Comparison of ENCODE assay signal across 24 cellular contexts in the genomic region with DNA sequence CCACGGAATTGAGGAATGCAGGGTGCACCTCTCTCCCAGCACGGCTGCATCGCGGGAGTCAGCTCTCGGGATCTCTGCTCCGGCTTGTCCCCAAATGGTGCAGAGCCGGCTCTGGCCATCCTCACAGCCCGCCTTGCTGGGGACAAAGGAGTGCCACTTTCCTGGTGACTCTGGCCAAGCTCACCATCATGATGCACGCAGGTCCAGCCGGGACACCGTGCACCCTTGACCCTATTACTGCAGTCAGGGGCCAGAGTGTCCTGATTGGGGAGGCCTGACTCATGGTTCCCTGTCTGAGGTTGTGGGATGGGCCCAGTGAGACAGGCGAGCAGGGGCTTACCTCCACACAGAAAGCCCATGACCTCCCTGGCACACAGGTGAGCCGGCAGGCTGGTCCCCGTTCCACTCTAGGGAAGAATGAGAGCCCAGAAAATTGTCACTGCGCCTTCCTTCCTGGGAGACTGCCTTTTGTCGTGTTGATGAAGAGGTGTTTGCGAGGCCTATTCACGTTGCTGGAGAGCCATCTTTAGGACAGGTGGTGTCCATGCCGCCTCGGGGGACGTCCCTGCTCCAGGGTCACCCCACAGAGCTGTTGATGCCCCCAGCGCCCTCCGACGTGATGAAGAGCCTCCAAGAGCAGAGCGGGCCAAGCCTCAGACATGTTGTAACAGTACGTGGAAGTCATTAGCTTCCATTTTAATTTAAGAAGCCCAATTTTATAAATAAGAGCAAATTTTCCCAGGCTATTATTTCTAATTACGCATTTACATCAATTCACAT. TPM values are rescaled to one million over a fixed set of nuclear protein-coding genes. Genes with fewer than 3 reads are reported as not detected.
DNase-seq lines count a peak whose midpoint lies in the region; ATAC-seq, FAIRE-seq and TF ChIP-seq lines count a peak whose summit lies in the region.
"Had no signal": no experiment of that assay in that cellular context is flagged by ENCODE, and none has a peak within 500 bp of the region (broad histone marks: within the 10 kb centered on the region; RNA-seq: fewer than 3 reads in every experiment).

No MANE protein-coding gene starts in this region.

- no peak overlapping the region for H4K91ac ChIP-seq in H9 (ENCODE audit: insufficient read length, low read depth, low read length)

- H2BK5ac ChIP-seq in H9 (ENCODE audit: insufficient read length, low read length) (no peak overlapping the region), mesendoderm (ENCODE audit: low read length) (no peak overlapping the region)

- TF ChIP-seq CTCF in H9 (conservative IDR thresholded peaks at IDR 0.05), result no peak
- no peak for TF ChIP-seq CTCF in WTC11 (IDR thresholded peaks at IDR 0.05)
- TF ChIP-seq CTCF in kidney (IDR thresholded peaks at IDR 0.05; ENCODE audit: borderline replicate concordance, extremely low read depth, insufficient read depth), result no peak
- TF ChIP-seq CTCF in sigmoid colon (IDR thresholded peaks at IDR 0.05), result no peak

- H3K9me3 Mint-ChIP-seq in H9 (no peaks in the 10 kb centered on the region; a peak in 2 of 5 replicates), WTC11 (peaks cover 6% of the 10 kb centered on the region)
- H3K9me3 Mint-ChIP-seq: CD8-positive, alpha-beta memory T cell had no signal

- no peaks in the 10 kb centered on the region for H4K20me1 ChIP-seq in H9 (ENCODE audit: control insufficient read depth, insufficient read depth, insufficient read length)

- no peak overlapping the region for H2BK15ac ChIP-seq in H9 (ENCODE audit: low read depth, low read length)
- no peak overlapping the region for H2BK15ac ChIP-seq in mesendoderm (replicated peaks; ENCODE audit: low read depth)

- peak; percentile 41 for DNase-seq in H9
- no peak for DNase-seq in WTC11 (ENCODE audit: low spot score)
- DNase-seq in kidney, result peak; percentile 44
- peak; percentile 56 for DNase-seq in sigmoid colon
- DNase-seq in SKM-1 (lab: John Stamatoyannopoulos, UW; ENCODE audit: unreplicated experiment), result no peak
- no peak for DNase-seq in KG1 (lab: John Stamatoyannopoulos, UW)
- DNase-seq in HCEC 1CT, result no peak
- no peak for DNase-seq in mesendoderm
- DNase-seq: C1 segment of cervical spinal cord; CD8-positive, alpha-beta memory T cell; Kasumi-1; MM.1S; NCI-H1092; NCI-H2081; NCI-H510A; NCI-H774; Right ventricle myocardium superior had no signal

- H3K9ac ChIP-seq in H9 (ENCODE audit: extremely low read depth, insufficient read length, low read length) (no peak overlapping the region), kidney (ENCODE audit: low read length in 2 of 2) (no peak overlapping the region), mesendoderm (ENCODE audit: low read length) (no peak overlapping the region)

- TF ChIP-seq POLR2A in sigmoid colon (IDR thresholded peaks at IDR 0.05), result no peak

- H3K79me1 ChIP-seq in H9 (ENCODE audit: insufficient read depth, low read depth, low read length, poor library complexity, severe bottlenecking) (no peaks in the 10 kb centered on the region), mesendoderm (ENCODE audit: low read length) (no peaks in the 10 kb centered on the region)

- intact Hi-C loops in kidney (cut with DNase I) (no loop called here), sigmoid colon (cut with DNase I) (no loop called here)

- TF ChIP-seq EP300 in sigmoid colon (IDR thresholded peaks at IDR 0.05), result no peak

- H3K56ac ChIP-seq in H9 (ENCODE audit: insufficient read length, low read depth, low read length) (no peak overlapping the region), mesendoderm (ENCODE audit: low read length) (no peak overlapping the region)

- WGBS in H9 (ENCODE audit: extremely low coverage, insufficient read length, low lambda C conversion rate), result no CpG with 5 or more reads among the region's 27 CpGs
- WGBS in sigmoid colon, 2 donors, result 85 to 86% methylated on average over 27 of the region's 27 CpGs
- WGBS in mesendoderm (ENCODE audit: extremely low coverage, insufficient coverage, low lambda C conversion rate), result no CpG with 5 or more reads among the region's 27 CpGs

- peak; percentile 28 for ATAC-seq in WTC11
- ATAC-seq: HCT116 had no signal

- peaks cover 14% of the 10 kb centered on the region for H3K27me3 Mint-ChIP-seq in H9 (ENCODE audit: low read depth)
- peaks cover 7% of the 10 kb centered on the region; the same call in 1 of the 2 replicates for H3K27me3 Mint-ChIP-seq in WTC11 (ENCODE audit: low read depth)
- H3K27me3 Mint-ChIP-seq: IgD-negative memory B cell had no signal

- H3K23me2 ChIP-seq in H9 (ENCODE audit: insufficient read length, low read depth, low read length, poor library complexity, severe bottlenecking), result no peaks in the 10 kb centered on the region

- H2BK120ac ChIP-seq in H9 (ENCODE audit: low read depth, low read length, poor library complexity, severe bottlenecking), result no peak overlapping the region
- no peak overlapping the region for H2BK120ac ChIP-seq in mesendoderm (ENCODE audit: low read depth, low read length)

- H3K23ac ChIP-seq in H9 (ENCODE audit: insufficient read length, low read depth, low read length) (no peak overlapping the region), mesendoderm (ENCODE audit: low read length) (no peak overlapping the region)

- H2BK20ac ChIP-seq in H9 (ENCODE audit: low read depth, low read length, poor library complexity, severe bottlenecking), result no peak overlapping the region

- H3K27ac ChIP-seq in H9 (ENCODE audit: insufficient read length, low read depth, low read length), result no peak overlapping the region
- H3K27ac ChIP-seq in kidney (ENCODE audit: low read depth in 2 of 2, low read length in 2 of 2), result no peak overlapping the region
- no peak overlapping the region for H3K27ac ChIP-seq in sigmoid colon
- no peak overlapping the region for H3K27ac ChIP-seq in mesendoderm (ENCODE audit: low read depth, low read length)

- no peak for FAIRE-seq in kidney (lab: Jason Lieb, UNC)
- FAIRE-seq: D721Med, GM12892, HTR-8/SVneo, RCC 7860 had no signal

- H3K4me1 ChIP-seq in H9 (ENCODE audit: insufficient read depth, low read length) (no peaks in the 10 kb centered on the region; the same call in 1 of the 2 replicates), kidney (ENCODE audit: control insufficient read depth in 1 of 2, insufficient read depth in 1 of 2, low read depth in 1 of 2, low read length in 2 of 2) (no peaks in the 10 kb centered on the region), sigmoid colon (no peaks in the 10 kb centered on the region), mesendoderm (ENCODE audit: control insufficient read depth, low read depth, low read length) (no peaks in the 10 kb centered on the region)

- no peak overlapping the region for H3K14ac ChIP-seq in H9 (ENCODE audit: insufficient read depth, low read length)

- H3K36me3 Mint-ChIP-seq in H9 (ENCODE audit: insufficient read depth in 1 of 3, low read depth in 3 of 3) (no peaks in the 10 kb centered on the region), WTC11 (no peaks in the 10 kb centered on the region)
- H3K36me3 Mint-ChIP-seq: CD8-positive, alpha-beta memory T cell; IgD-negative memory B cell had no signal

- no peaks in the 10 kb centered on the region for H3K36me3 ChIP-seq in kidney (ENCODE audit: control insufficient read depth in 1 of 2, insufficient read depth in 2 of 2, low read length in 2 of 2)
- H3K36me3 ChIP-seq in sigmoid colon, result no peaks in the 10 kb centered on the region
- H3K36me3 ChIP-seq in mesendoderm (ENCODE audit: control insufficient read depth, insufficient read depth, low read length), result no peaks in the 10 kb centered on the region

- H2BK12ac ChIP-seq in H9 (ENCODE audit: insufficient read length, low read depth, low read length), result no peak overlapping the region

- CTCF ChIA-PET in WTC11 (lab: Charles Lee), result interaction anchor here (0.8 to 1.6 kb wide), 4 partner anchors 15 to 29 kb away, joined by 3 to 5 read pairs (median 4); no protein-coding TSS in a partner anchor

- H3K4me3 ChIP-seq in kidney (ENCODE audit: low read length in 2 of 2) (no peak overlapping the region), sigmoid colon (no peak overlapping the region), mesendoderm (ENCODE audit: low read length) (no peak overlapping the region)

- H4K5ac ChIP-seq in H9 (ENCODE audit: insufficient read length, low read depth, low read length), result no peak overlapping the region
- H4K5ac ChIP-seq in mesendoderm (ENCODE audit: low read length), result no peak overlapping the region

- H3K4me2 ChIP-seq in H9 (ENCODE audit: insufficient read depth, insufficient read length, low read length) (no peak overlapping the region), mesendoderm (ENCODE audit: low read length) (no peak overlapping the region)

- no peak overlapping the region for H3K18ac ChIP-seq in H9 (ENCODE audit: insufficient read length, low read depth, low read length)
- no peak overlapping the region for H3K18ac ChIP-seq in mesendoderm (ENCODE audit: low read length)

- H3K4ac ChIP-seq in H9 (ENCODE audit: low read depth, low read length), result no peak overlapping the region
- H3K4ac ChIP-seq in mesendoderm (ENCODE audit: low read depth, low read length), result no peak overlapping the region

- H4K8ac ChIP-seq in H9 (replicated peaks; ENCODE audit: insufficient read length, low read depth, low read length) (no peak overlapping the region), mesendoderm (ENCODE audit: low read depth, low read length) (no peak overlapping the region)

- H3K4me1 Mint-ChIP-seq in H9, result peaks cover 10 to 11% of the 10 kb centered on the region in 2 experiments
- peaks cover 9% of the 10 kb centered on the region for H3K4me1 Mint-ChIP-seq in WTC11
- H3K4me1 Mint-ChIP-seq: CD8-positive, alpha-beta memory T cell; IgD-negative memory B cell had no signal

- no peak overlapping the region for H3T11ph ChIP-seq in H9 (ENCODE audit: low read length)

- H2AK5ac ChIP-seq in H9 (ENCODE audit: insufficient read length, low read length) (no peak overlapping the region), mesendoderm (ENCODE audit: low read length) (no peak overlapping the region)

- H2AFZ ChIP-seq in H9 (ENCODE audit: low read length), result no peak overlapping the region

- H3K9me3 ChIP-seq in H9 (ENCODE audit: control insufficient read depth, low read depth, low read length), result no peaks in the 10 kb centered on the region
- H3K9me3 ChIP-seq in kidney (ENCODE audit: control insufficient read depth in 1 of 2, low read length in 2 of 2), result no peaks in the 10 kb centered on the region
- H3K9me3 ChIP-seq in sigmoid colon, result no peaks in the 10 kb centered on the region

- H3K27ac Mint-ChIP-seq in H9 (no peak overlapping the region), WTC11 (no peak overlapping the region)
- H3K27ac Mint-ChIP-seq: CD8-positive, alpha-beta memory T cell; IgD-negative memory B cell had no signal

- H3K4me3 Mint-ChIP-seq in H9, result no peak overlapping the region
- H3K4me3 Mint-ChIP-seq in WTC11, result no peak overlapping the region
- H3K4me3 Mint-ChIP-seq: CD8-positive, alpha-beta memory T cell had no signal

- H3K27me3 ChIP-seq in H9 (ENCODE audit: insufficient read depth, low read length), result no peaks in the 10 kb centered on the region
- peaks cover 0 to 22% (median 19%) of the 10 kb centered on the region in 3 donors for H3K27me3 ChIP-seq in sigmoid colon
- H3K27me3 ChIP-seq in mesendoderm (ENCODE audit: insufficient read depth, low read length, poor library complexity), result no peaks in the 10 kb centered on the region

- H3K79me2 ChIP-seq in H9 (ENCODE audit: insufficient read depth, low read length) (no peaks in the 10 kb centered on the region), mesendoderm (ENCODE audit: control insufficient read depth, insufficient read depth, low read length) (no peaks in the 10 kb centered on the region)

- POLR2A ChIA-PET in WTC11 (lab: Charles Lee), result interaction anchor here (0.7 kb wide), 1 partner anchor 418 kb away, joined by 3 read pairs; no protein-coding TSS in a partner anchor

RNA-seq across cellular contexts. Expression of gene VSTM2B, which starts 18.5 kb away (rescaled TPM):
- 0.29 and 0.31 TPM in 2 replicates for total RNA-seq in H9 (2021)
- 1.7 to 3.2 TPM (median 2.2 TPM) in 3 replicates for total RNA-seq in WTC11 (2021)
- not detected for total RNA-seq in kidney
- not detected for polyA plus RNA-seq in kidney (ENCODE audit: insufficient read depth, low read depth, low replicate concordance)
- total RNA-seq in sigmoid colon, result under 1 TPM in 1 of 4 donors, not detected in 3; 0.41 TPM
- polyA plus RNA-seq in sigmoid colon, result not detected
- 0.13 TPM for polyA plus RNA-seq in mesendoderm (2013, experiment 1 of 2)
- 0.14 TPM for polyA plus RNA-seq in mesendoderm (2013, experiment 2 of 2)
- total RNA-seq: CD8-positive, alpha-beta memory T cell; OCI-LY7; Right ventricle myocardium superior had no signal
- polyA plus RNA-seq: CD8-positive, alpha-beta memory T cell; IgD-negative memory B cell had no signal

Comparison
In these comparisons a context has a peak if more than half of its experiments do, and no peak if none do; other contexts are left out.
1. DNase-seq: peak in H9 (single experiment), kidney (single experiment) and sigmoid colon (single experiment); none in WTC11 (single experiment), SKM-1 (single experiment), KG1 (single experiment), HCEC 1CT (single experiment) and mesendoderm (single experiment).